In the genomic region with DNA sequence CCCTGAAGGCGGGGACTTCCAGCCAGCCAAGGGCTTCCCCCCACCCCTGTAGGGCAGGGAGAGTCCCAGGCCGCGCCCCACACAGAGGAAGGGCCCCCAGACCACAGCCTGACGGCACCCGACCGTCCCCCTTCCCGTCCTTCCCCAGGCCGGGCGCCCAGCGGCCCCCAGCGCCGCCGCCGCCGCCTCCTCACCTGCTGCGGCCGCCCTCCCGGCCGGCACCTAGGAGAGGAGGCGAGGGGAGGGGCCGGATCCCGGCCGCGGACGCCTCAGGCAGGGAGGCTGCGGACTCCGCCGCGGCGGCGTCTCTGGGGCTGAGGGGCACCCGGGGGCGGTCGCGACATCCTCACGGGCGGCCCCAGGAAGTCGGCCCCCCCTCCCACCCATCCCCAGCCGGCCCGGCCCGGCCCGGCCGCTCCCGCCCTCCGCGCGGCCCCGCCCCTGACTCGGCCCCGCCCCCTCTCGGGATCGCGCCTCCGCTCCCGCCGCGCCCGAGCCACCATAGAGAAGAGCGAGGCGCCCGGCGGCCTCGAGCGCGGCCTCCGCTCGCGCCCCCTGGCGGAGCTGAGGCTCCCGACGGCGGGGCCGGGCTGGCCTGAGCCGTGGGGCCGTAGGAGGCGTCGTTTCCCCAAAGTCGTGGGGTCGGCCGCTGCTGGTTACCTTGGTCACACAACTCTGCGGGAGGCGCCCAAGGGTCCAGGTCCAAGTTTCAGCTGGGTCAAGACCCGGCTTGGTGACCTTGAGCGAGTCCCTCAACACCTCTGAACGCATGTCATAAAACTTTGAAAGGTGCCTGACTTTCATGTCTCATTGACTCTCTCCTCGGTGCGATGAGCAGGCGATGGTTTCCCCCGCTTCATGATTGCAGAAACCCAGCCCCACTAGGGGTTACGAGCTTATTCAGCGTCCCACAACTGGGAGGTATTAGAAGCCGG, we compare ENCODE assay signal across 1 cellular context.
TF ChIP-seq lines count a peak whose summit lies in the region.

No MANE protein-coding gene starts in this region.

TF ChIP-seq in HepG2, 621 proteins besides CTCF, POLR2A, EP300 and RAD21 (continued from another document and continues in another):
- TF ChIP-seq ZBTB44 (CRISPR knock-in tag; IDR thresholded peaks at IDR 0.05), result no peak
- TF ChIP-seq GPN1 (CRISPR knock-in tag; IDR thresholded peaks at IDR 0.05; ENCODE audit: borderline replicate concordance), result no peak
- TF ChIP-seq ZNF589 (CRISPR knock-in tag; conservative IDR thresholded peaks at IDR 0.05), result no peak
- TF ChIP-seq MTF2 (CRISPR knock-in tag; IDR thresholded peaks at IDR 0.05; ENCODE audit: borderline replicate concordance), result no peak; the same call in 1 of the 2 replicates
- TF ChIP-seq PITX1 (CRISPR knock-in tag; IDR thresholded peaks at IDR 0.05), result no peak
- TF ChIP-seq, protein P1, sequence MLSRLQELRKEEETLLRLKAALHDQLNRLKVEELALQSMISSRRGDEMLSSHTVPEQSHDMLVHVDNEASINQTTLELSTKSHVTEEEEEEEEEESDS (CRISPR knock-in tag; IDR thresholded peaks at IDR 0.05; ENCODE audit: borderline replicate concordance), result no peak
- TF ChIP-seq, protein P2, sequence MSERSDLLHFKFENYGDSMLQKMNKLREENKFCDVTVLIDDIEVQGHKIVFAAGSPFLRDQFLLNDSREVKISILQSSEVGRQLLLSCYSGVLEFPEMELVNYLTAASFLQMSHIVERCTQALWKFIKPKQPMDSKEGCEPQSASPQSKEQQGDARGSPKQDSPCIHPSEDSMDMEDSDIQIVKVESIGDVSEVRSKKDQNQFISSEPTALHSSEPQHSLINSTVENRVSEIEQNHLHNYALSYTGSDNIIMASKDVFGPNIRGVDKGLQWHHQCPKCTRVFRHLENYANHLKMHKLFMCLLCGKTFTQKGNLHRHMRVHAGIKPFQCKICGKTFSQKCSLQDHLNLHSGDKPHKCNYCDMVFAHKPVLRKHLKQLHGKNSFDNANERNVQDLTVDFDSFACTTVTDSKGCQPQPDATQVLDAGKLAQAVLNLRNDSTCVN (CRISPR knock-in tag; IDR thresholded peaks at IDR 0.05; ENCODE audit: borderline replicate concordance), result no peak
- no peak for TF ChIP-seq THRA (CRISPR knock-in tag; IDR thresholded peaks at IDR 0.05; ENCODE audit: borderline replicate concordance)
- TF ChIP-seq MZF1 (CRISPR knock-in tag; IDR thresholded peaks at IDR 0.05; ENCODE audit: borderline replicate concordance), result no peak
- TF ChIP-seq KAT2B (IDR thresholded peaks at IDR 0.05; ENCODE audit: borderline replicate concordance, low read depth, low read length), result no peak
- TF ChIP-seq RBM39 (IDR thresholded peaks at IDR 0.05; ENCODE audit: low read depth, low read length, poor library complexity, severe bottlenecking), result no peak
- peak; percentile 77; the same call in 1 of the 2 replicates for TF ChIP-seq GABPB1 (CRISPR knock-in tag; IDR thresholded peaks at IDR 0.05)
- no peak for TF ChIP-seq CEBPG (CRISPR knock-in tag; IDR thresholded peaks at IDR 0.05)
- TF ChIP-seq, protein P3, sequence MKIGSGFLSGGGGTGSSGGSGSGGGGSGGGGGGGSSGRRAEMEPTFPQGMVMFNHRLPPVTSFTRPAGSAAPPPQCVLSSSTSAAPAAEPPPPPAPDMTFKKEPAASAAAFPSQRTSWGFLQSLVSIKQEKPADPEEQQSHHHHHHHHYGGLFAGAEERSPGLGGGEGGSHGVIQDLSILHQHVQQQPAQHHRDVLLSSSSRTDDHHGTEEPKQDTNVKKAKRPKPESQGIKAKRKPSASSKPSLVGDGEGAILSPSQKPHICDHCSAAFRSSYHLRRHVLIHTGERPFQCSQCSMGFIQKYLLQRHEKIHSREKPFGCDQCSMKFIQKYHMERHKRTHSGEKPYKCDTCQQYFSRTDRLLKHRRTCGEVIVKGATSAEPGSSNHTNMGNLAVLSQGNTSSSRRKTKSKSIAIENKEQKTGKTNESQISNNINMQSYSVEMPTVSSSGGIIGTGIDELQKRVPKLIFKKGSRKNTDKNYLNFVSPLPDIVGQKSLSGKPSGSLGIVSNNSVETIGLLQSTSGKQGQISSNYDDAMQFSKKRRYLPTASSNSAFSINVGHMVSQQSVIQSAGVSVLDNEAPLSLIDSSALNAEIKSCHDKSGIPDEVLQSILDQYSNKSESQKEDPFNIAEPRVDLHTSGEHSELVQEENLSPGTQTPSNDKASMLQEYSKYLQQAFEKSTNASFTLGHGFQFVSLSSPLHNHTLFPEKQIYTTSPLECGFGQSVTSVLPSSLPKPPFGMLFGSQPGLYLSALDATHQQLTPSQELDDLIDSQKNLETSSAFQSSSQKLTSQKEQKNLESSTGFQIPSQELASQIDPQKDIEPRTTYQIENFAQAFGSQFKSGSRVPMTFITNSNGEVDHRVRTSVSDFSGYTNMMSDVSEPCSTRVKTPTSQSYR (CRISPR knock-in tag; IDR thresholded peaks at IDR 0.05; ENCODE audit: borderline replicate concordance), result no peak
- no peak for TF ChIP-seq TSC22D2 (CRISPR knock-in tag; IDR thresholded peaks at IDR 0.05; ENCODE audit: borderline replicate concordance)
- TF ChIP-seq ATF4 (CRISPR knock-in tag; IDR thresholded peaks at IDR 0.05), result no peak
- TF ChIP-seq FOXA1 (IDR thresholded peaks at IDR 0.05), result no peak
- TF ChIP-seq FOXA1 (CRISPR knock-in tag; IDR thresholded peaks at IDR 0.05), result no peak
- TF ChIP-seq, protein P4, sequence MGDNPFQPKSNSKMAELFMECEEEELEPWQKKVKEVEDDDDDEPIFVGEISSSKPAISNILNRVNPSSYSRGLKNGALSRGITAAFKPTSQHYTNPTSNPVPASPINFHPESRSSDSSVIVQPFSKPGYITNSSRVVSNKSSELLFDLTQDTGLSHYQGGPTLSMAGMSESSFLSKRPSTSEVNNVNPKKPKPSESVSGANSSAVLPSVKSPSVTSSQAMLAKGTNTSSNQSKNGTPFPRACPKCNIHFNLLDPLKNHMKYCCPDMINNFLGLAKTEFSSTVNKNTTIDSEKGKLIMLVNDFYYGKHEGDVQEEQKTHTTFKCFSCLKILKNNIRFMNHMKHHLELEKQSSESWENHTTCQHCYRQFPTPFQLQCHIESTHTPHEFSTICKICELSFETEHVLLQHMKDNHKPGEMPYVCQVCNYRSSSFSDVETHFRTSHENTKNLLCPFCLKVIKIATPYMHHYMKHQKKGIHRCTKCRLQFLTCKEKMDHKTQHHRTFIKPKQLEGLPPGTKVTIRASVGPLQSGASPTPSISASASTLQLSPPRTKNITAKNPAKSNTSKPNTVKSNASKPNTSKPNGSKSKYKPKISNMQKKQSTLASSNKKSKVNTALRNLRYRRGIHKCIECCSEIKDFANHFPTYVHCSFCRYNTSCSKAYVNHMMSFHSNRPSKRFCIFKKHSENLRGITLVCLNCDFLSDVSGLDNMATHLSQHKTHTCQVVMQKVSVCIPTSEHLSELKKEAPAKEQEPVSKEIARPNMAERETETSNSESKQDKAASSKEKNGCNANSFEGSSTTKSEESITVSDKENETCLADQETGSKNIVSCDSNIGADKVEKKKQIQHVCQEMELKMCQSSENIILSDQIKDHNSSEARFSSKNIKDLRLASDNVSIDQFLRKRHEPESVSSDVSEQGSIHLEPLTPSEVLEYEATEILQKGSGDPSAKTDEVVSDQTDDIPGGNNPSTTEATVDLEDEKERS (CRISPR knock-in tag; IDR thresholded peaks at IDR 0.05), result no peak
- TF ChIP-seq, protein P5, sequence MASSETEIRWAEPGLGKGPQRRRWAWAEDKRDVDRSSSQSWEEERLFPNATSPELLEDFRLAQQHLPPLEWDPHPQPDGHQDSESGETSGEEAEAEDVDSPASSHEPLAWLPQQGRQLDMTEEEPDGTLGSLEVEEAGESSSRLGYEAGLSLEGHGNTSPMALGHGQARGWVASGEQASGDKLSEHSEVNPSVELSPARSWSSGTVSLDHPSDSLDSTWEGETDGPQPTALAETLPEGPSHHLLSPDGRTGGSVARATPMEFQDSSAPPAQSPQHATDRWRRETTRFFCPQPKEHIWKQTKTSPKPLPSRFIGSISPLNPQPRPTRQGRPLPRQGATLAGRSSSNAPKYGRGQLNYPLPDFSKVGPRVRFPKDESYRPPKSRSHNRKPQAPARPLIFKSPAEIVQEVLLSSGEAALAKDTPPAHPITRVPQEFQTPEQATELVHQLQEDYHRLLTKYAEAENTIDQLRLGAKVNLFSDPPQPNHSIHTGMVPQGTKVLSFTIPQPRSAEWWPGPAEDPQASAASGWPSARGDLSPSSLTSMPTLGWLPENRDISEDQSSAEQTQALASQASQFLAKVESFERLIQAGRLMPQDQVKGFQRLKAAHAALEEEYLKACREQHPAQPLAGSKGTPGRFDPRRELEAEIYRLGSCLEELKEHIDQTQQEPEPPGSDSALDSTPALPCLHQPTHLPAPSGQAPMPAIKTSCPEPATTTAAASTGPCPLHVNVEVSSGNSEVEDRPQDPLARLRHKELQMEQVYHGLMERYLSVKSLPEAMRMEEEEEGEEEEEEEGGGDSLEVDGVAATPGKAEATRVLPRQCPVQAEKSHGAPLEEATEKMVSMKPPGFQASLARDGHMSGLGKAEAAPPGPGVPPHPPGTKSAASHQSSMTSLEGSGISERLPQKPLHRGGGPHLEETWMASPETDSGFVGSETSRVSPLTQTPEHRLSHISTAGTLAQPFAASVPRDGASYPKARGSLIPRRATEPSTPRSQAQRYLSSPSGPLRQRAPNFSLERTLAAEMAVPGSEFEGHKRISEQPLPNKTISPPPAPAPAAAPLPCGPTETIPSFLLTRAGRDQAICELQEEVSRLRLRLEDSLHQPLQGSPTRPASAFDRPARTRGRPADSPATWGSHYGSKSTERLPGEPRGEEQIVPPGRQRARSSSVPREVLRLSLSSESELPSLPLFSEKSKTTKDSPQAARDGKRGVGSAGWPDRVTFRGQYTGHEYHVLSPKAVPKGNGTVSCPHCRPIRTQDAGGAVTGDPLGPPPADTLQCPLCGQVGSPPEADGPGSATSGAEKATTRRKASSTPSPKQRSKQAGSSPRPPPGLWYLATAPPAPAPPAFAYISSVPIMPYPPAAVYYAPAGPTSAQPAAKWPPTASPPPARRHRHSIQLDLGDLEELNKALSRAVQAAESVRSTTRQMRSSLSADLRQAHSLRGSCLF (CRISPR knock-in tag; IDR thresholded peaks at IDR 0.05; ENCODE audit: borderline replicate concordance), result no peak
- no peak for TF ChIP-seq ZSCAN12 (CRISPR knock-in tag; IDR thresholded peaks at IDR 0.05)
- no peak for TF ChIP-seq NR3C1 (CRISPR knock-in tag; IDR thresholded peaks at IDR 0.05)
- no peak for TF ChIP-seq AKAP8 (CRISPR knock-in tag; IDR thresholded peaks at IDR 0.05)
- no peak for TF ChIP-seq ZNF251 (CRISPR knock-in tag; IDR thresholded peaks at IDR 0.05)
- no peak for TF ChIP-seq HMG20B (CRISPR knock-in tag; conservative IDR thresholded peaks at IDR 0.05)
- TF ChIP-seq ZNF605 (CRISPR knock-in tag; IDR thresholded peaks at IDR 0.05), result no peak
- no peak for TF ChIP-seq ZNF235 (CRISPR knock-in tag; IDR thresholded peaks at IDR 0.05; ENCODE audit: borderline replicate concordance)
- TF ChIP-seq JUND (CRISPR knock-in tag; IDR thresholded peaks at IDR 0.05), result no peak
- 0 out of 2 replicates have a peak, but pooled peaks have one; percentile 11 for TF ChIP-seq NFKB2 (CRISPR knock-in tag; IDR thresholded peaks at IDR 0.05; ENCODE audit: borderline replicate concordance)
- TF ChIP-seq, protein P6, sequence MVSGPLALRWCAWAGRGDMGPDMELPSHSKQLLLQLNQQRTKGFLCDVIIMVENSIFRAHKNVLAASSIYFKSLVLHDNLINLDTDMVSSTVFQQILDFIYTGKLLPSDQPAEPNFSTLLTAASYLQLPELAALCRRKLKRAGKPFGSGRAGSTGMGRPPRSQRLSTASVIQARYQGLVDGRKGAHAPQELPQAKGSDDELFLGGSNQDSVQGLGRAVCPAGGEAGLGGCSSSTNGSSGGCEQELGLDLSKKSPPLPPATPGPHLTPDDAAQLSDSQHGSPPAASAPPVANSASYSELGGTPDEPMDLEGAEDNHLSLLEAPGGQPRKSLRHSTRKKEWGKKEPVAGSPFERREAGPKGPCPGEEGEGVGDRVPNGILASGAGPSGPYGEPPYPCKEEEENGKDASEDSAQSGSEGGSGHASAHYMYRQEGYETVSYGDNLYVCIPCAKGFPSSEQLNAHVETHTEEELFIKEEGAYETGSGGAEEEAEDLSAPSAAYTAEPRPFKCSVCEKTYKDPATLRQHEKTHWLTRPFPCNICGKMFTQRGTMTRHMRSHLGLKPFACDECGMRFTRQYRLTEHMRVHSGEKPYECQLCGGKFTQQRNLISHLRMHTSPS (CRISPR knock-in tag; IDR thresholded peaks at IDR 0.05; ENCODE audit: low read depth), result no peak
- no peak for TF ChIP-seq BCL3 (CRISPR knock-in tag; IDR thresholded peaks at IDR 0.05)
